ENCODE assay signal across 8 cellular contexts in the genomic region with DNA sequence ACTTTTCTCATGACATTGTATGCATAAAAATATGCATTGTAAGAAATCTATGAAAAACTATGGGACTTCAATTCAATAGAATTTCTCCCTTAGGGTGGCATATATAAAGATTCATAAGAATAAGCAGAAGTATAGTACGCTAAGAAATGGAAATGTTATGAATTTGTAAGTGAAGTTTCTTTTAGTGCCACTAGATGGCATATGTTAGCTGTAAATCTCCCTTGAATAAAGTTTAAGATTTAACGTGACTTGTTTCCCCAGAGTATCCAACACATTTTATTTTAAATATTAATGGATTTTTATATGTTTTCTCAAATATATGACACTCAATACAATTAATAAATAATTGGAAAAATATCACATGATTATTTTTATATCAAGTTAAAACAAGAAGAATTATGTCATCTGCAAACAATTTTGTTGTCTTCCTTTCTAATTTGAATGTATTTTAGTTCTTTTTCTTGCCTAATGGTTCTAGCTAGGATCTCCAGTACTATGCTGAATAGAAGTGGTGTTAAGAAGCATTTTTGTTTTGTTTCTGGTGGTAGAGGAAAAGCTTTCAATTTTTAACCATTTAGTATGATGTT.
DNase-seq lines count a peak whose midpoint lies in the region; ATAC-seq and TF ChIP-seq lines count a peak whose summit lies in the region.

No MANE protein-coding gene starts in this region.

- TF ChIP-seq CTCF in AG04450 (IDR thresholded peaks at IDR 0.05; ENCODE audit: low read depth, low read length) (peak; percentile 56), left lung (IDR thresholded peaks at IDR 0.05) (peak; percentile 61 to 63)

- H3K9me3 ChIP-seq in AG04450 (ENCODE audit: control insufficient read depth, insufficient read depth, low read length) (no peaks in the 10 kb centered on the region), adipocyte (ENCODE audit: control insufficient read depth, low read length) (no peaks in the 10 kb centered on the region), left lung (no peaks in the 10 kb centered on the region)

- H3K4me3 ChIP-seq in AG04450 (ENCODE audit: low read depth, low read length) (no peak overlapping the region), adipocyte (ENCODE audit: low read length) (no peak overlapping the region), left lung (no peak overlapping the region)

- DNase-seq in AG04450 (ENCODE audit: low read depth, low spot score): no peak
- peak; percentile 27 for DNase-seq in M059J (ENCODE audit: low read depth)
- peak; percentile 65 for DNase-seq in adipocyte (ENCODE audit: low read depth)
- no peak for DNase-seq in left lung
- DNase-seq in activated CD4-positive, alpha-beta memory T cell treated with anti-CD3 and anti-CD28 coated beads, Interleukin-2, amount 10 ng/mL, durations not matched to agents 7 days and 5 days: no peak
- DNase-seq in stimulated activated CD4-positive, alpha-beta T cell treated with anti-CD3 and anti-CD28 coated beads, Interleukin-4, amount 100 ng/mL, for 24 hours: no peak
- DNase-seq in NCI-H2029 treated with DMSO at 0.1 percent for 48 hours (lab: John Stamatoyannopoulos, UW): no peak

- H3K36me3 Mint-ChIP-seq in activated CD4-positive, alpha-beta memory T cell treated with anti-CD3 and anti-CD28 coated beads, Interleukin-2, amount 10 ng/mL, durations not matched to agents 7 days and 5 days (ENCODE audit: low read depth): no peaks in the 10 kb centered on the region

- no peak overlapping the region for H3K27ac Mint-ChIP-seq in activated CD4-positive, alpha-beta memory T cell treated with anti-CD3 and anti-CD28 coated beads, Interleukin-2, amount 10 ng/mL, durations not matched to agents 7 days and 5 days

- no peaks in the 10 kb centered on the region for H3K4me1 Mint-ChIP-seq in activated CD4-positive, alpha-beta memory T cell treated with anti-CD3 and anti-CD28 coated beads, Interleukin-2, amount 10 ng/mL, durations not matched to agents 7 days and 5 days

- intact Hi-C loops in left lung (cut with DNase I): no loop called here

- H3K27ac ChIP-seq in AG04450 (ENCODE audit: low read depth, low read length): no peak overlapping the region
- no peak overlapping the region for H3K27ac ChIP-seq in left lung

- no peaks in the 10 kb centered on the region for H3K27me3 Mint-ChIP-seq in activated CD4-positive, alpha-beta memory T cell treated with anti-CD3 and anti-CD28 coated beads, Interleukin-2, amount 10 ng/mL, durations not matched to agents 7 days and 5 days

- H3K4me3 Mint-ChIP-seq in activated CD4-positive, alpha-beta memory T cell treated with anti-CD3 and anti-CD28 coated beads, Interleukin-2, amount 10 ng/mL, durations not matched to agents 7 days and 5 days: no peak overlapping the region

- CTCF ChIA-PET in AG04450 (lab: Charles Lee): interaction anchor here (0.6 to 4.3 kb wide), 16 partner anchors 8 to 1246 kb away, joined by 3 to 24 read pairs (median 4); partner anchors contain the start of gene HGF
- CTCF ChIA-PET in activated CD4-positive, alpha-beta memory T cell treated with anti-CD3 and anti-CD28 coated beads, Interleukin-2, amount 10 ng/mL, durations not matched to agents 7 days and 5 days (lab: Charles Lee): interaction anchor here (0.6 to 1.1 kb wide), 7 partner anchors 11 to 648 kb away, joined by 3 to 4 read pairs (median 3); no protein-coding TSS in a partner anchor

- H3K9ac ChIP-seq in adipocyte (ENCODE audit: low read length): no peak overlapping the region

- ATAC-seq in GM18858 (IDR thresholded peaks at IDR 0.05; ENCODE audit: unreplicated experiment): peak; percentile 78
- ATAC-seq in left lung: peak; percentile 63

- H3K36me3 ChIP-seq in adipocyte (ENCODE audit: control insufficient read depth, insufficient read depth, low read length, severe bottlenecking) (no peaks in the 10 kb centered on the region), left lung (no peaks in the 10 kb centered on the region)

- no peaks in the 10 kb centered on the region for H3K27me3 ChIP-seq in AG04450 (ENCODE audit: control insufficient read depth, insufficient read depth, low read length)
- no peaks in the 10 kb centered on the region for H3K27me3 ChIP-seq in adipocyte (replicated peaks; ENCODE audit: control insufficient read depth, insufficient read depth, low read length)
- H3K27me3 ChIP-seq in left lung: no peaks in the 10 kb centered on the region

- H3K9me3 Mint-ChIP-seq in activated CD4-positive, alpha-beta memory T cell treated with anti-CD3 and anti-CD28 coated beads, Interleukin-2, amount 10 ng/mL, durations not matched to agents 7 days and 5 days: no peaks in the 10 kb centered on the region

- POLR2A ChIA-PET in AG04450 (lab: Yijun Ruan, JAX): interaction anchor here (0.6 kb wide), 1 partner anchor 675 kb away, joined by 3 read pairs; no protein-coding TSS in a partner anchor
- POLR2A ChIA-PET in activated CD4-positive, alpha-beta memory T cell treated with anti-CD3 and anti-CD28 coated beads, Interleukin-2, amount 10 ng/mL, durations not matched to agents 7 days and 5 days (lab: Charles Lee): no interaction called here

- peaks cover 3% of the 10 kb centered on the region for H3K4me1 ChIP-seq in adipocyte (ENCODE audit: control insufficient read depth, insufficient read depth, low read length)
- no peaks in the 10 kb centered on the region for H3K4me1 ChIP-seq in left lung

Comparison
In these comparisons a context has a peak if more than half of its experiments do, and no peak if none do; other contexts are left out.
1. DNase-seq: peak in M059J (single experiment) and adipocyte (single experiment); none in AG04450 (single experiment), left lung (0 of 2), activated CD4-positive, alpha-beta memory T cell treated with anti-CD3 and anti-CD28 coated beads, Interleukin-2, amount 10 ng/mL, durations not matched to agents 7 days and 5 days (single experiment), stimulated activated CD4-positive, alpha-beta T cell treated with anti-CD3 and anti-CD28 coated beads, Interleukin-4, amount 100 ng/mL, for 24 hours (single experiment) and NCI-H2029 treated with DMSO at 0.1 percent for 48 hours (single experiment).